ENCODE assay signal across 1 cellular context in the genomic region with DNA sequence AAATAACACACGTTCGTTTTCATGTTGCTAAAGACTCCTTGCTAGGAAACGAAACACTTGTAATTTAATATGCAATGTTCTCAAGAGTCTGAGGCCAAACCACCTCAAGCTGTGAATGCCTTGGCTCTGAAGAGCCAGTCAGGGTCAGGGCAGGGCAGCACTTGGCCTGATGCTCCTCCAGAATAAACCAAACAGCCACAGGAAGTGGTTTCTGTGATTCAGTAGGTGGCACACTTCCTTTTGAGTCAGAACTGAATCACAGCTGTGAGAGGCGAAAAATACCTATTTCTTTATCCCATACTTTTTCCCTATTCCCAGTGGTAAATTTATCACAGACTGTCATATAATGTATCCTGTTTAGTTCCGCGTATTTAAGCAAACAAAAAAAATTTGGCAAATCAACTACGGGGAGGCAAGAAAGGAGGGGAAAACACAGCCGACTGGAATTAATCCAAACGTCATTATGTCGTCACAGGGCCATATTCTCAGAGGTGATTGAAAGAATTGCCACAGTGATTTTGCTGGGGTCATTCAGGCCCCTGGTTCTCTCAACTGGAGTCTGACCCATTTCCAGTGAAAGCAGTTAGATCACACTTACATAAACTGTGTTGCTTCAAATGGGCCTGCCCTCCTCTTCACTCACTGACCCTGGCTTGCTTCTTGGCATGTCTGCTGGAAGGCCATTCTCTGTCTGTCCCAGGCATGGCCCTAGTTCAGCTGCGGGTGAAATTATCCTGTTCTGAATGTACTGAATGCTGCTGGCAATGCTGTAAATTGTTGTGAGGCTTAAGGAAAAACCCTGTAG.
A peak's percentile ranks its signal among the peaks of the same experiment; 100 is the strongest.
TF ChIP-seq lines count a peak whose summit lies in the region.

No MANE protein-coding gene starts in this region.

TF ChIP-seq in IMR-90, 13 proteins besides CTCF, POLR2A, EP300 and RAD21 (continued from another document):
- TF ChIP-seq MAZ (IDR thresholded peaks at IDR 0.05; ENCODE audit: borderline replicate concordance, low read depth, low read length): no peak; the same call in 1 of the 2 replicates
- no peak for TF ChIP-seq NFE2L2 (IDR thresholded peaks at IDR 0.05; ENCODE audit: low read depth, low read length)
- no peak for TF ChIP-seq RFX5 (IDR thresholded peaks at IDR 0.05; ENCODE audit: low read depth, low read length)
- peak; percentile 3; the same call in 1 of the 2 replicates for TF ChIP-seq SMC3 (IDR thresholded peaks at IDR 0.05; ENCODE audit: low read depth, low read length)
- TF ChIP-seq RCOR1 (IDR thresholded peaks at IDR 0.05; ENCODE audit: insufficient replicate concordance, low read length): peak; percentile 97
- TF ChIP-seq CHD1 (IDR thresholded peaks at IDR 0.05; ENCODE audit: low read depth, low read length): no peak; the same call in 1 of the 2 replicates
- TF ChIP-seq BHLHE40 (IDR thresholded peaks at IDR 0.05; ENCODE audit: low read depth, low read length): peak; percentile 86
TF ChIP-seq in IMR-90: peak in this region for 5.
